33 cellular contexts compared by ENCODE assay signal in genomic region chr17:50029185-50029584, GRCh38. TPM values are rescaled to one million over a fixed set of nuclear protein-coding genes. Genes with fewer than 3 reads are reported as not detected.
DNase-seq lines count a peak whose midpoint lies in the region; ATAC-seq and TF ChIP-seq lines count a peak whose summit lies in the region.
"Had no signal": no experiment of that assay in that cellular context is flagged by ENCODE, and none has a peak within 500 bp of the region (broad histone marks: within the 10 kb centered on the region; RNA-seq: fewer than 3 reads in every experiment).

No MANE protein-coding gene starts in this region.

- peaks cover 45% of the 10 kb centered on the region for H3K4me1 Mint-ChIP-seq in HFFc6 (ENCODE audit: low read depth)

- H3K4me3 Mint-ChIP-seq in HFFc6: no peak overlapping the region
- H3K4me3 Mint-ChIP-seq: activated CD4-positive, alpha-beta T cell treated with anti-CD3 and anti-CD28 coated beads, Interleukin-2, amount 10 ng/mL, durations not matched to agents 24 days and 14 days; CD8-positive, alpha-beta T cell had no signal

- DNase-seq in HFFc6 (no peak), ascending aorta (ENCODE audit: low spot score in 2 of 2) (no peak), lung (ENCODE audit: low spot score) (peak; percentile 24), tibial artery (no peak), DMS79 (lab: John Stamatoyannopoulos, UW) (no peak)
- DNase-seq in activated CD4-positive, alpha-beta T cell treated with anti-CD3 and anti-CD28 coated beads for 4 hours: no peak
- DNase-seq in activated CD4-positive, alpha-beta T cell treated with anti-CD3 and anti-CD28 coated beads, Interleukin-2, amount 50 U/mL, for 48 hours: no peak
- DNase-seq: activated CD4-positive, alpha-beta T cell treated with anti-CD3 and anti-CD28 coated beads, Interleukin-2, amount 10 ng/mL, durations not matched to agents 24 days and 14 days; activated naive CD4-positive, alpha-beta T cell treated with Interleukin-2 at 50 U/mL for 16 hours; activated T-cell treated with anti-CD3 and anti-CD28 coated beads, Interleukin-2, amount 50 U/mL, for 48 hours; AML-193; CD8-positive, alpha-beta T cell; colonic mucosa; DMS153; effector memory CD8-positive, alpha-beta T cell; esophagus squamous epithelium; GOT3; Karpas-422; kidney glomerular epithelial cell; mesendoderm; MV-4-11; naive thymus-derived CD8-positive, alpha-beta T cell; NCI-H1694 treated with DMSO at 0.1 percent for 48 hours; NCI-H2171 treated with DMSO at 0.1 percent for 48 hours; NCI-H524 treated with DMSO at 0.1 percent for 48 hours; retina; stimulated activated CD4-positive, alpha-beta T cell treated with anti-CD3 and anti-CD28 coated beads, Interleukin-12 subunit alpha, Interleukin-12 subunit beta, amount 100 ng/mL, for 4 hours; stimulated activated CD4-positive, alpha-beta T cell treated with anti-CD3 and anti-CD28 coated beads, Interleukin-4, amount 100 ng/mL, for 4 hours; stimulated activated naive CD4-positive, alpha-beta T cell; testis had no signal

- no peaks in the 10 kb centered on the region for H3K9me3 Mint-ChIP-seq in HFFc6
- H3K9me3 Mint-ChIP-seq: activated CD4-positive, alpha-beta T cell treated with anti-CD3 and anti-CD28 coated beads, Interleukin-2, amount 10 ng/mL, durations not matched to agents 24 days and 14 days; CD8-positive, alpha-beta T cell; effector memory CD8-positive, alpha-beta T cell; naive thymus-derived CD8-positive, alpha-beta T cell had no signal

- no peak for ATAC-seq in lung (ENCODE audit: insufficient read depth, low FRiP score)
- ATAC-seq: CD8-positive, alpha-beta T cell; effector memory CD8-positive, alpha-beta T cell; gastroesophageal sphincter; naive thymus-derived CD8-positive, alpha-beta T cell had no signal

- 87 to 96% methylated on average over 7 of the region's 7 CpGs for WGBS in lung, 2 donors

- H3K9me3 ChIP-seq in ascending aorta: no peaks in the 10 kb centered on the region
- H3K9me3 ChIP-seq in lung (ENCODE audit: control insufficient read depth in 2 of 2, insufficient read depth in 1 of 2, low read length in 1 of 2): no peaks in the 10 kb centered on the region
- H3K9me3 ChIP-seq in tibial artery: no peaks in the 10 kb centered on the region
- H3K9me3 ChIP-seq: colonic mucosa, esophagus squamous epithelium, gastroesophageal sphincter, testis had no signal

- intact Hi-C loops in ascending aorta (cut with DNase I): loop anchor here (5.0 kb wide), 1 partner anchor 268 kb away; no protein-coding TSS in a partner anchor
- intact Hi-C loops in tibial artery (cut with DNase I; ENCODE audit: low total_unique reads): loop anchor here (5.0 to 10.0 kb wide), 2 partner anchors 33 to 276 kb away; no protein-coding TSS in a partner anchor

- H3K27ac Mint-ChIP-seq in HFFc6: peak overlapping the region; percentile 97
- H3K27ac Mint-ChIP-seq: activated CD4-positive, alpha-beta T cell treated with anti-CD3 and anti-CD28 coated beads, Interleukin-2, amount 10 ng/mL, durations not matched to agents 24 days and 14 days; CD8-positive, alpha-beta T cell; effector memory CD8-positive, alpha-beta T cell; naive thymus-derived CD8-positive, alpha-beta T cell had no signal

- peak overlapping the region; percentile 82 to 92 for H3K27ac ChIP-seq in ascending aorta
- peak overlapping the region in 1 of 2 donors; percentile 4 for H3K27ac ChIP-seq in lung (ENCODE audit: low read depth in 1 of 2, low read length in 1 of 2)
- peak overlapping the region; percentile 83 to 89 for H3K27ac ChIP-seq in tibial artery
- H3K27ac ChIP-seq: colonic mucosa, testis, VCaP had no signal

- H3K4me3 ChIP-seq in ascending aorta: no peak overlapping the region
- H3K4me3 ChIP-seq in lung: no peak overlapping the region
- no peak overlapping the region for H3K4me3 ChIP-seq in tibial artery
- H3K4me3 ChIP-seq: colonic mucosa, esophagus squamous epithelium, gastroesophageal sphincter, testis had no signal

- H3K36me3 ChIP-seq in ascending aorta (no peaks in the 10 kb centered on the region), lung (ENCODE audit: control insufficient read depth in 2 of 2, insufficient read depth in 2 of 2, low read length in 2 of 2) (no peaks in the 10 kb centered on the region), tibial artery (no peaks in the 10 kb centered on the region)
- H3K36me3 ChIP-seq: colonic mucosa, esophagus squamous epithelium, gastroesophageal sphincter had no signal

- no peaks in the 10 kb centered on the region; the same call in 1 of the 2 replicates for H3K27me3 Mint-ChIP-seq in HFFc6 (ENCODE audit: insufficient read depth)

- no peaks in the 10 kb centered on the region for H3K27me3 ChIP-seq in ascending aorta
- no peaks in the 10 kb centered on the region for H3K27me3 ChIP-seq in lung (ENCODE audit: control insufficient read depth, insufficient read depth)
- H3K27me3 ChIP-seq in tibial artery: no peaks in the 10 kb centered on the region
- H3K27me3 ChIP-seq: colonic mucosa, gastroesophageal sphincter, testis had no signal

- H3K4me1 ChIP-seq in ascending aorta (peaks cover 4 to 44% of the 10 kb centered on the region in 2 donors), lung (ENCODE audit: control insufficient read depth in 2 of 2, insufficient read depth in 2 of 2, low read length in 2 of 2) (peaks cover 0 to 16% of the 10 kb centered on the region in 2 donors), tibial artery (peaks cover 0 to 62% (median 34%) of the 10 kb centered on the region in 4 donors)
- H3K4me1 ChIP-seq: colonic mucosa, testis had no signal

- no peaks in the 10 kb centered on the region for H3K36me3 Mint-ChIP-seq in HFFc6 (ENCODE audit: low read depth)
- H3K36me3 Mint-ChIP-seq: CD8-positive, alpha-beta T cell had no signal

- TF ChIP-seq CTCF in HFFc6 (IDR thresholded peaks at IDR 0.05) (no peak), ascending aorta (IDR thresholded peaks at IDR 0.05) (no peak), lung (IDR thresholded peaks at IDR 0.05; ENCODE audit: control extremely low read depth, extremely low read depth) (no peak), tibial artery (IDR thresholded peaks at IDR 0.05) (no peak)

RNA-seq across cellular contexts. Expression of gene ITGA3, which starts 26.7 kb away (rescaled TPM):
- 100 to 1,000 TPM; 272 to 319 (median 288) TPM for total RNA-seq in HFFc6 (2021; fragmentation: NEBNext Ultra II Directional; extraction: Animal tissue kit (Norgen Biotek cat#: 25700))
- total RNA-seq in ascending aorta (222 TPM), lung (100 to 1,000 TPM; 142 to 204 TPM)
- 100 to 1,000 TPM in 1 of 2 donors, 10 to 100 TPM in 1; 83.9 to 123 TPM for polyA plus RNA-seq in lung

RNA-seq across cellular contexts. Expression of gene DLX3, which starts 34.2 kb away (rescaled TPM):
- not detected for total RNA-seq in HFFc6 (2021; fragmentation: NEBNext Ultra II Directional; extraction: Animal tissue kit (Norgen Biotek cat#: 25700))
- total RNA-seq in ascending aorta (1.6 TPM), lung (1 to 10 TPM in 1 of 2 donors, under 1 TPM in 1; 0.52 to 1.3 TPM)
- under 1 TPM; 0.17 to 0.77 TPM for polyA plus RNA-seq in lung
- total RNA-seq: CD8-positive, alpha-beta T cell; gastroesophageal sphincter; RPMI7951 had no signal
